ENCODE assay signal across 16 cellular contexts in the genomic region with DNA sequence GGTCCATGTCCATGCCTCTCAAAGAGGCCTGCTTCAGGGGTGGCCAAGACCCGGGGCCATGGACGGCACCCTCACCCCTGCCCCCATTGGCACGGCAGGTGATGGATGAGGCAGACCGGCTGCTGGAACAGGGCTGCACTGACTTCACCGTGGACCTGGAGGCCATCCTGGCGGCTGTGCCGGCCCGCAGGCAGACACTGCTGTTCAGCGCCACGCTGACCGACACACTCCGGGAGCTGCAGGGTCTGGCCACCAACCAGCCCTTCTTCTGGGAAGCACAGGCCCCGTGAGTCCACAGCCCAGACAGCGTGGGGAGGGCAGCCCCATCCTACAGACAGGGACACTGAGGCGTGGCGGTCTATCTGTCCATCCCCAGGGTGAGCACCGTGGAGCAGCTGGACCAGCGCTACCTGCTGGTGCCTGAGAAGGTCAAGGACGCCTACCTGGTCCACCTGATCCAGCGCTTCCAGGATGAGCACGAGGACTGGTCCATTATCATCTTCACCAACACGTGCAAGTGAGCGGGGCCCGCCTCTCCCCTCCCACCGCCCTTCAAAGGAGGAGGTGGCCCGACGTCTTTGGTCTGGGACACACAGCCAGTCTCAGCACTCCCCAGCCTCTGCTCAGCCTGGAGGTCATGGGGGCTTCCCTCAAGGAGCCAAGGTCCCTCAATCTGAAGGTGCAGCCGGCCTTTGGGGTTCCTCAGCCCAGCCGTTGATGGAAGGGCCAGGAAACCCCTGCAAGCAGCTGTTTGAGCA. TPM values are rescaled to one million over a fixed set of nuclear protein-coding genes. Genes with fewer than 3 reads are reported as not detected.
DNase-seq lines count a peak whose midpoint lies in the region; ATAC-seq, FAIRE-seq and TF ChIP-seq lines count a peak whose summit lies in the region.
"Had no signal": no experiment of that assay in that cellular context is flagged by ENCODE, and none has a peak within 500 bp of the region (broad histone marks: within the 10 kb centered on the region; RNA-seq: fewer than 3 reads in every experiment).

No MANE protein-coding gene starts in this region.

- H3K36me3 ChIP-seq in GM12878 (ENCODE audit: control insufficient read depth in 2 of 2, insufficient read depth in 2 of 2, low read length in 1 of 2): peaks cover 12 to 23% of the 10 kb centered on the region in 2 experiments; a peak in 3 of 4 replicates

- H3K27ac ChIP-seq in GM12878 (ENCODE audit: control insufficient read depth, insufficient read depth): no peak overlapping the region
- H3K27ac ChIP-seq: 22Rv1, HL-60 had no signal

- H4K20me1 ChIP-seq in GM12878 (ENCODE audit: control insufficient read depth, insufficient read depth): no peaks in the 10 kb centered on the region

- SMC1A ChIA-PET in GM12878 (lab: Charles Lee; ENCODE audit: uncharacterized antibody, unreplicated experiment): no interaction called here

- H3K27ac Mint-ChIP-seq in nephron (no peak overlapping the region), Calu3 (ENCODE audit: unreplicated experiment) (no peak overlapping the region)

- no peak for TF ChIP-seq CTCF in GM12878 (IDR thresholded peaks at IDR 0.05 in 2 of 3, conservative IDR thresholded peaks at IDR 0.05 in 1 of 3; ENCODE audit: control insufficient read depth in 2 of 3, extremely low read depth in 1 of 3, insufficient read depth in 1 of 3, low read depth in 3 of 3, low read length in 3 of 3)
- no peak for TF ChIP-seq CTCF in nephron (IDR thresholded peaks at IDR 0.05; ENCODE audit: unreplicated experiment in 3 of 3)
- no peak for TF ChIP-seq CTCF in Calu3 (IDR thresholded peaks at IDR 0.05; ENCODE audit: unreplicated experiment)
- no peak for TF ChIP-seq CTCF in GM10248 (IDR thresholded peaks at IDR 0.05; ENCODE audit: control extremely low read depth, extremely low read depth, low read depth, missing control alignments)

- H3K27me3 ChIP-seq in GM12878 (replicated peaks in 1 of 2; ENCODE audit: control insufficient read depth in 2 of 2, insufficient read depth in 2 of 2, low read length in 1 of 2): no peaks in the 10 kb centered on the region

- no peak overlapping the region for H3K9ac ChIP-seq in GM12878 (ENCODE audit: control insufficient read depth, insufficient read depth, low read length)

- FAIRE-seq in GM12878 (lab: Jason Lieb, UNC): no peak
- FAIRE-seq: GM12891 had no signal

- CTCF ChIA-PET in GM12878 (lab: Yijun Ruan, JAX) (no interaction called here), Calu3 (lab: Charles Lee) (no interaction called here), GM10248 (lab: Yijun Ruan, JAX) (interaction anchor here (1.4 kb wide), 1 partner anchor 18 kb away, joined by 3 read pairs; no protein-coding TSS in a partner anchor)

- H3K9me3 Mint-ChIP-seq in activated T-cell treated with anti-CD3 and anti-CD28 coated beads, Interleukin-2, amount 50 U/mL, for 4 hours: no peaks in the 10 kb centered on the region
- H3K9me3 Mint-ChIP-seq in nephron (no peaks in the 10 kb centered on the region), Calu3 (ENCODE audit: low read depth, unreplicated experiment) (no peaks in the 10 kb centered on the region)
- H3K9me3 Mint-ChIP-seq: CD8-positive, alpha-beta memory T cell had no signal

- H3K4me3 ChIP-seq in GM12878: no peak overlapping the region

- intact Hi-C loops in GM12878 (cut with micrococcal nuclease; ENCODE audit: unreplicated experiment): no loop called here
- intact Hi-C loops in posterior vena cava (cut with DNase I): no loop called here
- intact Hi-C loops in Calu3 (cut with micrococcal nuclease; ENCODE audit: unreplicated experiment): no loop called here

- no peaks in the 10 kb centered on the region for H3K27me3 Mint-ChIP-seq in activated T-cell treated with anti-CD3 and anti-CD28 coated beads, Interleukin-2, amount 50 U/mL, for 4 hours (ENCODE audit: low read depth)
- H3K27me3 Mint-ChIP-seq in nephron (ENCODE audit: low read depth) (no peaks in the 10 kb centered on the region), Calu3 (ENCODE audit: unreplicated experiment) (no peaks in the 10 kb centered on the region)
- H3K27me3 Mint-ChIP-seq: CD8-positive, alpha-beta memory T cell had no signal

- no peak for ATAC-seq in activated T-cell treated with anti-CD3 and anti-CD28 coated beads, Interleukin-2, amount 50 U/mL, for 4 hours
- no peak for ATAC-seq in GM12878
- ATAC-seq: HCT116 had no signal

- no peak for TF ChIP-seq EP300 in GM12878 (IDR thresholded peaks at IDR 0.05; ENCODE audit: borderline replicate concordance in 1 of 2, control insufficient read depth in 1 of 2, low read depth in 2 of 2, low read length in 2 of 2)

- H3K9me3 ChIP-seq in GM12878 (replicated peaks; ENCODE audit: control insufficient read depth, insufficient read depth, low read length): no peaks in the 10 kb centered on the region
- H3K9me3 ChIP-seq: Caco-2 had no signal

- 88% methylated on average over 29 of the region's 29 CpGs for WGBS in GM12878 (ENCODE audit: insufficient coverage, insufficient replicate concordance, low lambda C conversion rate, missing lambda C conversion rate)

- POLR2A ChIA-PET in GM12878 (lab: Charles Lee) (no interaction called here), GM10248 (lab: Yijun Ruan, JAX) (no interaction called here)

- BruUV-seq in GM12878 (replicated peaks; lab: Mats Ljungman, UMichigan) (no TSS peak), Calu3 (replicated peaks; lab: Mats Ljungman, UMichigan) (no TSS peak)

- RAD21 ChIA-PET in GM12878 (lab: Charles Lee; ENCODE audit: unreplicated experiment): no interaction called here

- TF ChIP-seq POLR2A in GM12878 (IDR thresholded peaks at IDR 0.05; ENCODE audit: low read depth, low read length): peak; percentile 27; the same call in 1 of the 2 replicates

- H3K4me1 ChIP-seq in GM12878 (ENCODE audit: control insufficient read depth, insufficient read depth, low read length): peaks cover 8% of the 10 kb centered on the region

- no peak for TF ChIP-seq RAD21 in GM12878 (IDR thresholded peaks at IDR 0.05; ENCODE audit: insufficient read depth, low read depth, low read length)

- in situ Hi-C loops in GM12878 (cut with MboI): no loop called here

- peak overlapping the region; percentile 48 for H3K4me3 Mint-ChIP-seq in activated T-cell treated with anti-CD3 and anti-CD28 coated beads, Interleukin-2, amount 50 U/mL, for 4 hours
- H3K4me3 Mint-ChIP-seq in nephron (peak overlapping the region; percentile 34 to 53 (median 52)), Calu3 (ENCODE audit: low read depth, unreplicated experiment) (no peak overlapping the region)

- DNase-seq in activated T-cell treated with anti-CD3 and anti-CD28 coated beads, Interleukin-2, amount 50 U/mL, for 4 hours: no peak
- DNase-seq in activated T-cell treated with anti-CD3 and anti-CD28 coated beads for 4 hours (no peak), GM12878 (ENCODE audit: low read depth, low spot score) (no peak), posterior vena cava (ENCODE audit: low spot score) (peak; percentile 79), Calu3 (no peak), GM10248 (ENCODE audit: extremely low spot score) (no peak), T-helper 1 cell (no peak)
- DNase-seq: CD8-positive, alpha-beta memory T cell; DMS 273 treated with DMSO at 0.1 percent for 48 hours had no signal

- peaks cover 32% of the 10 kb centered on the region for H3K79me2 ChIP-seq in GM12878 (ENCODE audit: control insufficient read depth, insufficient read depth, low read length)

- peaks cover 20% of the 10 kb centered on the region for H3K36me3 Mint-ChIP-seq in activated T-cell treated with anti-CD3 and anti-CD28 coated beads, Interleukin-2, amount 50 U/mL, for 4 hours (ENCODE audit: insufficient read depth)
- H3K36me3 Mint-ChIP-seq in nephron (ENCODE audit: low read depth) (peaks cover 27% of the 10 kb centered on the region), Calu3 (ENCODE audit: insufficient read depth, unreplicated experiment) (peaks cover 86% of the 10 kb centered on the region)

- no peak overlapping the region for H3K4me2 ChIP-seq in GM12878 (ENCODE audit: control insufficient read depth, insufficient read depth)

- H2AFZ ChIP-seq in GM12878 (ENCODE audit: control insufficient read depth, low read depth, low read length): no peak overlapping the region

- peaks cover 27% of the 10 kb centered on the region for H3K4me1 Mint-ChIP-seq in activated T-cell treated with anti-CD3 and anti-CD28 coated beads, Interleukin-2, amount 50 U/mL, for 4 hours (ENCODE audit: low read depth)
- peaks cover 10% of the 10 kb centered on the region for H3K4me1 Mint-ChIP-seq in nephron
- H3K4me1 Mint-ChIP-seq in Calu3 (ENCODE audit: low read depth, unreplicated experiment): peaks cover 1% of the 10 kb centered on the region

RNA-seq across cellular contexts. Expression of a gene that starts 2.9 kb away (rescaled TPM):
- total RNA-seq in activated T-cell treated with anti-CD3 and anti-CD28 coated beads, Interleukin-2, amount 50 U/mL, for 4 hours: 100 to 1,000 TPM; 170 to 178 (median 176) TPM
- 22.8 and 25.3 TPM in 2 replicates for total RNA-seq in GM12878 (2013; cell fraction: nucleolus; rRNA removed)
- total RNA-seq in GM12878 (2014; rRNA removed) (78.2 and 85.3 TPM in 2 replicates), GM12878 (2014; rRNA removed; fragmentation: Illumina TruSeq; extraction: Trizol) (39.0 and 39.8 TPM in 2 replicates), GM12878 (2021) (65.6 and 76.5 TPM in 2 replicates), posterior vena cava (10 to 100 TPM; 28.8 to 28.9 TPM), Calu3 (2022) (34.4 and 37.3 TPM in 2 replicates)
- 20.4 TPM for polyA plus RNA-seq in GM12878 (2011; ENCODE audit: low read depth)
- polyA plus RNA-seq in GM12878 (2011; rRNA removed) (20.0 and 36.9 TPM in 2 replicates), GM12878 (2014; fragmentation: Illumina TruSeq; extraction: Trizol) (7.1 and 25.6 TPM in 2 replicates), GM12878 (2014; fragmentation: Nextera tagmentation; extraction: Ambion mirVana) (1 to 10 TPM in 1 of 2 experiments, under 1 TPM in 1; 0.58 to 5.5 TPM), GM12878 (2014; rRNA removed) (56.4 and 68.9 TPM in 2 replicates), GM12878 (2016; fragmentation: Nextera tagmentation; extraction: Ambion mirVana) (100 to 1,000 TPM in 1 of 2 experiments, 10 to 100 TPM in 1; 86.1 to 102 TPM)
- polyA plus RNA-seq in GM12878 (2011; cell fraction: cytosol; rRNA removed): 50.9 and 78.3 TPM in 2 replicates
- 60.3 and 73.4 TPM in 2 replicates for polyA plus RNA-seq in GM12878 (2011; cell fraction: nucleus; rRNA removed)
- 36.5 and 39.7 TPM in 2 replicates for polyA plus RNA-seq in GM12878 (2012)
- 39.8 and 56.9 TPM in 2 replicates for polyA minus RNA-seq in GM12878 (2011; rRNA and poly(A)+ RNA removed)
- polyA minus RNA-seq in GM12878 (2011; cell fraction: cytosol; rRNA and poly(A)+ RNA removed): 18.1 and 33.5 TPM in 2 replicates
- 26.1 and 32.3 TPM in 2 replicates for polyA minus RNA-seq in GM12878 (2011; cell fraction: nucleus; rRNA and poly(A)+ RNA removed)

RNA-seq across cellular contexts. Expression of a gene that starts 3.2 kb away (rescaled TPM):
- 100 to 1,000 TPM; 258 to 293 (median 270) TPM for total RNA-seq in activated T-cell treated with anti-CD3 and anti-CD28 coated beads, Interleukin-2, amount 50 U/mL, for 4 hours
- 79.3 and 88.6 TPM in 2 replicates for total RNA-seq in GM12878 (2013; cell fraction: nucleolus; rRNA removed)
- 281 and 305 TPM in 2 replicates for total RNA-seq in GM12878 (2014; rRNA removed)
- total RNA-seq in GM12878 (2014; rRNA removed; fragmentation: Illumina TruSeq; extraction: Trizol): 101 and 113 TPM in 2 replicates
- 277 and 296 TPM in 2 replicates for total RNA-seq in GM12878 (2021)
- polyA plus RNA-seq in GM12878 (2011; ENCODE audit: low read depth): 86.9 TPM
- 71.8 and 167 TPM in 2 replicates for polyA plus RNA-seq in GM12878 (2011; rRNA removed)
- 242 and 419 TPM in 2 replicates for polyA plus RNA-seq in GM12878 (2011; cell fraction: cytosol; rRNA removed)
- polyA plus RNA-seq in GM12878 (2011; cell fraction: nucleus; rRNA removed): 239 and 284 TPM in 2 replicates
- 218 and 226 TPM in 2 replicates for polyA plus RNA-seq in GM12878 (2012)
- 4.3 and 47.5 TPM in 2 replicates for polyA plus RNA-seq in GM12878 (2014; fragmentation: Illumina TruSeq; extraction: Trizol)
- 10 to 100 TPM in 1 of 2 experiments, 1 to 10 TPM in 1; 3.5 to 17.8 TPM for polyA plus RNA-seq in GM12878 (2014; fragmentation: Nextera tagmentation; extraction: Ambion mirVana)
- 278 and 310 TPM in 2 replicates for polyA plus RNA-seq in GM12878 (2014; rRNA removed)
- polyA plus RNA-seq in GM12878 (2016; fragmentation: Nextera tagmentation; extraction: Ambion mirVana): 100 to 1,000 TPM; 387 to 464 TPM
- polyA minus RNA-seq in GM12878 (2011; rRNA and poly(A)+ RNA removed): 98.5 and 199 TPM in 2 replicates
- polyA minus RNA-seq in GM12878 (2011; cell fraction: cytosol; rRNA and poly(A)+ RNA removed): 70.8 and 74.1 TPM in 2 replicates
- polyA minus RNA-seq in GM12878 (2011; cell fraction: nucleus; rRNA and poly(A)+ RNA removed): 41.2 and 72.7 TPM in 2 replicates
- 100 to 1,000 TPM; 139 to 141 TPM for total RNA-seq in posterior vena cava
- 137 and 143 TPM in 2 replicates for total RNA-seq in Calu3 (2022)

RNA-seq across cellular contexts. Expression of a gene that starts 18.6 kb away (rescaled TPM):
- 1 to 10 TPM in 1 of 3 donors, under 1 TPM in 2; 0.53 to 1.1 (median 0.79) TPM for total RNA-seq in activated T-cell treated with anti-CD3 and anti-CD28 coated beads, Interleukin-2, amount 50 U/mL, for 4 hours
- 6.0 and 8.7 TPM in 2 replicates for total RNA-seq in GM12878 (2013; cell fraction: nucleolus; rRNA removed)
- 0.05 and 0.85 TPM in 2 replicates for total RNA-seq in GM12878 (2014; rRNA removed)
- 0.18 TPM in 1 of 2 replicates, not detected in the other for total RNA-seq in GM12878 (2014; rRNA removed; fragmentation: Illumina TruSeq; extraction: Trizol)
- total RNA-seq in GM12878 (2021): 0.19 and 0.64 TPM in 2 replicates
- polyA plus RNA-seq in GM12878 (2011; ENCODE audit: low read depth): not detected
- 6.3 and 10.6 TPM in 2 replicates for polyA plus RNA-seq in GM12878 (2011; rRNA removed)
- 9.0 and 12.3 TPM in 2 replicates for polyA plus RNA-seq in GM12878 (2011; cell fraction: cytosol; rRNA removed)
- 21.3 and 22.0 TPM in 2 replicates for polyA plus RNA-seq in GM12878 (2011; cell fraction: nucleus; rRNA removed)
- polyA plus RNA-seq in GM12878 (2012): 0.74 and 0.84 TPM in 2 replicates
- polyA plus RNA-seq in GM12878 (2014; fragmentation: Illumina TruSeq; extraction: Trizol): 0.24 and 0.38 TPM in 2 replicates
- not detected for polyA plus RNA-seq in GM12878 (2014; fragmentation: Nextera tagmentation; extraction: Ambion mirVana)
- polyA plus RNA-seq in GM12878 (2014; rRNA removed): 0.70 and 0.73 TPM in 2 replicates
- polyA plus RNA-seq in GM12878 (2016; fragmentation: Nextera tagmentation; extraction: Ambion mirVana): under 1 TPM; 0.35 to 0.36 TPM
- polyA minus RNA-seq in GM12878 (2011; rRNA and poly(A)+ RNA removed): 4.8 and 7.7 TPM in 2 replicates
- polyA minus RNA-seq in GM12878 (2011; cell fraction: cytosol; rRNA and poly(A)+ RNA removed): 3.0 and 4.7 TPM in 2 replicates
- polyA minus RNA-seq in GM12878 (2011; cell fraction: nucleus; rRNA and poly(A)+ RNA removed): 5.7 and 6.6 TPM in 2 replicates
- 10 to 100 TPM; 28.8 to 37.0 TPM for total RNA-seq in posterior vena cava
- total RNA-seq in Calu3 (2022): 19.0 and 20.2 TPM in 2 replicates

RNA-seq across cellular contexts. Expression of a gene that starts 26.4 kb away (rescaled TPM):
- under 1 TPM in 1 of 3 donors, not detected in 2; 0.13 TPM for total RNA-seq in activated T-cell treated with anti-CD3 and anti-CD28 coated beads, Interleukin-2, amount 50 U/mL, for 4 hours
- not detected in 2 replicates for total RNA-seq in GM12878 (2013; cell fraction: nucleolus; rRNA removed)
- not detected in 2 replicates for total RNA-seq in GM12878 (2014; rRNA removed)
- not detected in 2 replicates for total RNA-seq in GM12878 (2014; rRNA removed; fragmentation: Illumina TruSeq; extraction: Trizol)
- not detected in 2 replicates for total RNA-seq in GM12878 (2021)
- polyA plus RNA-seq in GM12878 (2011; ENCODE audit: low read depth): not detected
- polyA plus RNA-seq in GM12878 (2011; rRNA removed): not detected in 2 replicates
- polyA plus RNA-seq in GM12878 (2011; cell fraction: cytosol; rRNA removed): not detected in 2 replicates
- not detected in 2 replicates for polyA plus RNA-seq in GM12878 (2011; cell fraction: nucleus; rRNA removed)
- polyA plus RNA-seq in GM12878 (2012): 0.08 TPM in 1 of 2 replicates, not detected in the other
- polyA plus RNA-seq in GM12878 (2014; fragmentation: Illumina TruSeq; extraction: Trizol): not detected in 2 replicates
- not detected for polyA plus RNA-seq in GM12878 (2014; fragmentation: Nextera tagmentation; extraction: Ambion mirVana)
- polyA plus RNA-seq in GM12878 (2014; rRNA removed): 0.16 TPM in 1 of 2 replicates, not detected in the other
- under 1 TPM in 1 of 2 experiments, not detected in 1; 0.19 TPM for polyA plus RNA-seq in GM12878 (2016; fragmentation: Nextera tagmentation; extraction: Ambion mirVana)
- polyA minus RNA-seq in GM12878 (2011; rRNA and poly(A)+ RNA removed): not detected in 2 replicates
- not detected in 2 replicates for polyA minus RNA-seq in GM12878 (2011; cell fraction: cytosol; rRNA and poly(A)+ RNA removed)
- not detected in 2 replicates for polyA minus RNA-seq in GM12878 (2011; cell fraction: nucleus; rRNA and poly(A)+ RNA removed)
- 1 to 10 TPM in 1 of 2 donors, under 1 TPM in 1; 0.38 to 1.5 TPM for total RNA-seq in posterior vena cava
- total RNA-seq in Calu3 (2022): 3.6 and 4.4 TPM in 2 replicates
- total RNA-seq: CD8-positive, alpha-beta memory T cell; Daoy had no signal
- polyA plus RNA-seq: CD8-positive, alpha-beta memory T cell had no signal
